Comparison of ENCODE assay signal across 9 cellular contexts in genomic region chr2:177799531-177799930, GRCh38.
DNase-seq lines count a peak whose midpoint lies in the region; ATAC-seq and TF ChIP-seq lines count a peak whose summit lies in the region.
"Had no signal": no experiment of that assay in that cellular context is flagged by ENCODE, and none has a peak within 500 bp of the region (broad histone marks: within the 10 kb centered on the region; RNA-seq: fewer than 3 reads in every experiment).

No MANE protein-coding gene starts in this region.

- no peak overlapping the region for H3K4me3 ChIP-seq in adipocyte (ENCODE audit: low read length)
- no peak overlapping the region for H3K4me3 ChIP-seq in left lung

- intact Hi-C loops in left lung (cut with DNase I): no loop called here
- intact Hi-C loops in left colon (cut with DNase I, micrococcal nuclease): no loop called here
- intact Hi-C loops in activated T-helper 1 cell treated with anti-CD3 and anti-CD28 coated beads, Interleukin-12 subunit alpha, Interleukin-12 subunit beta, Interleukin-2, Interleukin-4 antibody, amounts not matched to agents 30 ng/mL and 10 ng/mL and 1 ng/mL, durations not matched to agents 14 hours and 24 hours and 36 hours (cut with micrococcal nuclease): no loop called here

- POLR2A ChIA-PET in GM10248 (lab: Yijun Ruan, JAX): no interaction called here

- peaks cover 22% of the 10 kb centered on the region for H3K4me1 ChIP-seq in adipocyte (ENCODE audit: control insufficient read depth, insufficient read depth, low read length)
- no peaks in the 10 kb centered on the region for H3K4me1 ChIP-seq in left lung

- no peak overlapping the region for H3K4me3 Mint-ChIP-seq in activated T-helper 1 cell treated with anti-CD3 and anti-CD28 coated beads, Interleukin-12 subunit alpha, Interleukin-12 subunit beta, Interleukin-2, Interleukin-4 antibody, amounts not matched to agents 30 ng/mL and 10 ng/mL and 1 ng/mL, durations not matched to agents 14 hours and 24 hours and 36 hours
- H3K4me3 Mint-ChIP-seq: activated B cell treated with CpG ODN at 0.5 μM for 24 hours had no signal

- H3K9me3 ChIP-seq in adipocyte (ENCODE audit: control insufficient read depth, low read length) (no peaks in the 10 kb centered on the region), left lung (no peaks in the 10 kb centered on the region)

- H3K27ac Mint-ChIP-seq in activated T-helper 1 cell treated with anti-CD3 and anti-CD28 coated beads, Interleukin-12 subunit alpha, Interleukin-12 subunit beta, Interleukin-2, Interleukin-4 antibody, amounts not matched to agents 30 ng/mL and 10 ng/mL and 1 ng/mL, durations not matched to agents 14 hours and 24 hours and 36 hours: no peak overlapping the region
- H3K27ac Mint-ChIP-seq: activated B cell treated with CpG ODN at 0.5 μM for 24 hours had no signal

- no peak overlapping the region for H3K27ac ChIP-seq in left lung

- peaks cover 12% of the 10 kb centered on the region for H3K27me3 Mint-ChIP-seq in activated T-helper 1 cell treated with anti-CD3 and anti-CD28 coated beads, Interleukin-12 subunit alpha, Interleukin-12 subunit beta, Interleukin-2, Interleukin-4 antibody, amounts not matched to agents 30 ng/mL and 10 ng/mL and 1 ng/mL, durations not matched to agents 14 hours and 24 hours and 36 hours (ENCODE audit: insufficient read depth)

- ATAC-seq in left lung: peak; percentile 61
- ATAC-seq in left colon: no peak
- no peak for ATAC-seq in HG02588 (IDR thresholded peaks at IDR 0.05; ENCODE audit: unreplicated experiment)
- no peak for ATAC-seq in HG03139 (IDR thresholded peaks at IDR 0.05; ENCODE audit: unreplicated experiment)

- no peaks in the 10 kb centered on the region for H3K36me3 Mint-ChIP-seq in activated T-helper 1 cell treated with anti-CD3 and anti-CD28 coated beads, Interleukin-12 subunit alpha, Interleukin-12 subunit beta, Interleukin-2, Interleukin-4 antibody, amounts not matched to agents 30 ng/mL and 10 ng/mL and 1 ng/mL, durations not matched to agents 14 hours and 24 hours and 36 hours (ENCODE audit: low read depth)

- no peak for DNase-seq in GM10248 (ENCODE audit: extremely low spot score)
- peak; percentile 28 for DNase-seq in LoVo (ENCODE audit: low spot score)
- peak; percentile 44 for DNase-seq in adipocyte (ENCODE audit: low read depth)
- no peak for DNase-seq in left lung
- no peak for DNase-seq in left colon
- no peak for DNase-seq in activated T-helper 1 cell treated with anti-CD3 and anti-CD28 coated beads, Interleukin-12 subunit alpha, Interleukin-12 subunit beta, Interleukin-2, Interleukin-4 antibody, amounts not matched to agents 30 ng/mL and 10 ng/mL and 1 ng/mL, durations not matched to agents 14 hours and 24 hours and 36 hours (ENCODE audit: low spot score)
- DNase-seq: activated B cell treated with CpG ODN at 0.5 μM for 24 hours had no signal

- H3K27me3 ChIP-seq in adipocyte (replicated peaks; ENCODE audit: control insufficient read depth, insufficient read depth, low read length): no peaks in the 10 kb centered on the region
- H3K27me3 ChIP-seq in left lung: no peaks in the 10 kb centered on the region

- no peaks in the 10 kb centered on the region for H3K9me3 Mint-ChIP-seq in activated T-helper 1 cell treated with anti-CD3 and anti-CD28 coated beads, Interleukin-12 subunit alpha, Interleukin-12 subunit beta, Interleukin-2, Interleukin-4 antibody, amounts not matched to agents 30 ng/mL and 10 ng/mL and 1 ng/mL, durations not matched to agents 14 hours and 24 hours and 36 hours
- H3K9me3 Mint-ChIP-seq: activated B cell treated with CpG ODN at 0.5 μM for 24 hours had no signal

- TF ChIP-seq CTCF in GM10248 (IDR thresholded peaks at IDR 0.05; ENCODE audit: control extremely low read depth, extremely low read depth, low read depth, missing control alignments) (peak; percentile 40), left lung (IDR thresholded peaks at IDR 0.05) (peak; percentile 25 to 28)

- H3K36me3 ChIP-seq in adipocyte (ENCODE audit: control insufficient read depth, insufficient read depth, low read length, severe bottlenecking) (no peaks in the 10 kb centered on the region), left lung (no peaks in the 10 kb centered on the region)

- CTCF ChIA-PET in GM10248 (lab: Yijun Ruan, JAX): no interaction called here

- no peaks in the 10 kb centered on the region for H3K4me1 Mint-ChIP-seq in activated T-helper 1 cell treated with anti-CD3 and anti-CD28 coated beads, Interleukin-12 subunit alpha, Interleukin-12 subunit beta, Interleukin-2, Interleukin-4 antibody, amounts not matched to agents 30 ng/mL and 10 ng/mL and 1 ng/mL, durations not matched to agents 14 hours and 24 hours and 36 hours (ENCODE audit: low read depth)
- H3K4me1 Mint-ChIP-seq: activated B cell treated with CpG ODN at 0.5 μM for 24 hours had no signal

- no peak overlapping the region for H3K9ac ChIP-seq in adipocyte (ENCODE audit: low read length)

Comparison
In these comparisons a context has a peak if more than half of its experiments do, and no peak if none do; other contexts are left out.
1. DNase-seq: peak in LoVo (single experiment) and adipocyte (single experiment); none in GM10248 (single experiment), left lung (0 of 2), left colon (0 of 2) and activated T-helper 1 cell treated with anti-CD3 and anti-CD28 coated beads, Interleukin-12 subunit alpha, Interleukin-12 subunit beta, Interleukin-2, Interleukin-4 antibody, amounts not matched to agents 30 ng/mL and 10 ng/mL and 1 ng/mL, durations not matched to agents 14 hours and 24 hours and 36 hours (single experiment).